Comparison of ENCODE assay signal across 24 cellular contexts in genomic region chr3:185857208-185857607, GRCh38. TPM values are rescaled to one million over a fixed set of nuclear protein-coding genes. Genes with fewer than 3 reads are reported as not detected.
DNase-seq lines count a peak whose midpoint lies in the region; ATAC-seq, FAIRE-seq and TF ChIP-seq lines count a peak whose summit lies in the region.
"Had no signal": no experiment of that assay in that cellular context is flagged by ENCODE, and none has a peak within 500 bp of the region (broad histone marks: within the 10 kb centered on the region; RNA-seq: fewer than 3 reads in every experiment).

No MANE protein-coding gene starts in this region.

- no peak overlapping the region for H3K4me2 ChIP-seq in HepG2 (ENCODE audit: low read depth, low read length)
- H3K4me2 ChIP-seq in K562 (ENCODE audit: insufficient read depth, low read length) = no peak overlapping the region
- H3K4me2 ChIP-seq: BLaER1 had no signal

- TF ChIP-seq CTCF in HepG2 (CRISPR knock-in tag; IDR thresholded peaks at IDR 0.05) = no peak
- no peak for TF ChIP-seq CTCF in right lobe of liver (IDR thresholded peaks at IDR 0.05)
- TF ChIP-seq CTCF in K562 (IDR thresholded peaks at IDR 0.05 in 2 of 3, conservative IDR thresholded peaks at IDR 0.05 in 1 of 3; ENCODE audit: insufficient read depth in 2 of 3, low read depth in 1 of 3, low read length in 3 of 3) = no peak

- H3K9me3 ChIP-seq in HepG2 (ENCODE audit: low read length) = peaks cover 12% of the 10 kb centered on the region; the same call in 1 of the 2 replicates
- peaks cover 0 to 5% (median 0%) of the 10 kb centered on the region in 4 donors for H3K9me3 ChIP-seq in right lobe of liver
- H3K9me3 ChIP-seq in K562 (replicated peaks; ENCODE audit: control insufficient read depth, insufficient read depth, low read depth, low read length) = no peaks in the 10 kb centered on the region
- H3K9me3 ChIP-seq: BE2C had no signal

- H3K27ac ChIP-seq in HepG2 (ENCODE audit: extremely low read length, insufficient read depth, low read length) (no peak overlapping the region), right lobe of liver (no peak overlapping the region), K562 (ENCODE audit: extremely low read depth, low read depth, low read length) (no peak overlapping the region)
- H3K27ac ChIP-seq: 22Rv1, BLaER1 had no signal

- no peak overlapping the region for H3K4me3 ChIP-seq in HepG2 (replicated peaks in 1 of 3; ENCODE audit: insufficient read depth in 1 of 3, low read depth in 2 of 3, low read length in 3 of 3)
- no peak overlapping the region for H3K4me3 ChIP-seq in right lobe of liver
- H3K4me3 ChIP-seq in K562 = no peak overlapping the region
- H3K4me3 ChIP-seq: BLaER1, GM12878 had no signal

- no peak for TF ChIP-seq RAD21 in HepG2 (CRISPR knock-in tag; IDR thresholded peaks at IDR 0.05)
- TF ChIP-seq RAD21 in K562 (CRISPR knock-in tag; conservative IDR thresholded peaks at IDR 0.05 in 1 of 2, IDR thresholded peaks at IDR 0.05 in 1 of 2) = no peak

- TF ChIP-seq EP300 in HepG2 (IDR thresholded peaks at IDR 0.05; ENCODE audit: low read depth in 2 of 2, low read length in 2 of 2) = no peak
- TF ChIP-seq EP300 in HepG2 (CRISPR knock-in tag; IDR thresholded peaks at IDR 0.05; ENCODE audit: borderline replicate concordance) = no peak
- TF ChIP-seq EP300 in K562 (IDR thresholded peaks at IDR 0.05; ENCODE audit: low read length) = no peak

- H3K36me3 ChIP-seq in HepG2 (replicated peaks in 1 of 2; ENCODE audit: control insufficient read depth in 1 of 2, insufficient read depth in 2 of 2, low read length in 2 of 2) (no peaks in the 10 kb centered on the region), right lobe of liver (no peaks in the 10 kb centered on the region), K562 (ENCODE audit: control insufficient read depth, insufficient read depth, low read length) (no peaks in the 10 kb centered on the region)
- H3K36me3 ChIP-seq: BE2C, BLaER1 had no signal

- intact Hi-C loops in HepG2 (cut with micrococcal nuclease; ENCODE audit: unreplicated experiment) (no loop called here), right lobe of liver (cut with DNase I) (no loop called here), K562 (cut with micrococcal nuclease) (no loop called here)

- FAIRE-seq in HepG2 (lab: Jason Lieb, UNC) (no peak), K562 (lab: Jason Lieb, UNC) (no peak)
- FAIRE-seq: GM12878, GM12892, GM18507 had no signal

- H3K9me1 ChIP-seq in K562 (ENCODE audit: control insufficient read depth, insufficient read depth, low read length) = no peaks in the 10 kb centered on the region

- ATAC-seq in HepG2 (no peak), right lobe of liver (no peak), K562 (no peak), HG02610 (IDR thresholded peaks at IDR 0.05; ENCODE audit: unreplicated experiment) (no peak)
- ATAC-seq: GM12878 had no signal

- BruUV-seq in HepG2 (replicated peaks; lab: Mats Ljungman, UMichigan) (no TSS peak), K562 (replicated peaks; lab: Mats Ljungman, UMichigan) (no TSS peak)

- no peaks in the 10 kb centered on the region for H3K79me2 ChIP-seq in HepG2 (ENCODE audit: insufficient read depth, low read length)
- no peaks in the 10 kb centered on the region for H3K79me2 ChIP-seq in K562 (ENCODE audit: control insufficient read depth, insufficient read depth, low read length)

- H2AFZ ChIP-seq in HepG2 (ENCODE audit: low read length) (no peak overlapping the region), K562 (ENCODE audit: low read depth, low read length) (no peak overlapping the region)

- H3K4me1 ChIP-seq in HepG2 (ENCODE audit: insufficient read depth, low read length) = peaks cover 44% of the 10 kb centered on the region
- H3K4me1 ChIP-seq in right lobe of liver = no peaks in the 10 kb centered on the region
- no peaks in the 10 kb centered on the region for H3K4me1 ChIP-seq in K562 (replicated peaks in 1 of 2; ENCODE audit: control insufficient read depth in 2 of 2, insufficient read depth in 2 of 2, low read length in 2 of 2)
- H3K4me1 ChIP-seq: BE2C, BLaER1 had no signal

- WGBS in HepG2 (ENCODE audit: low lambda C conversion rate) = 94% methylated on average over 3 of the region's 3 CpGs
- 73% methylated on average over 3 of the region's 3 CpGs for WGBS in right lobe of liver (ENCODE audit: insufficient coverage, low coverage, low lambda C conversion rate, missing lambda C conversion rate)
- WGBS in K562 (ENCODE audit: insufficient coverage, low coverage, missing lambda C conversion rate) = 39% methylated on average over 3 of the region's 3 CpGs

- H3K9ac ChIP-seq in HepG2 (ENCODE audit: insufficient read depth, low read depth, low read length) (no peak overlapping the region), K562 (ENCODE audit: insufficient read depth in 1 of 2, low read depth in 2 of 2, low read length in 2 of 2) (no peak overlapping the region)
- H3K9ac ChIP-seq: BLaER1 had no signal

- H3K27me3 ChIP-seq in HepG2 (ENCODE audit: control insufficient read depth in 1 of 2, insufficient read depth in 2 of 2, low read length in 2 of 2) (no peaks in the 10 kb centered on the region), right lobe of liver (no peaks in the 10 kb centered on the region), K562 (ENCODE audit: control insufficient read depth in 2 of 2, insufficient read depth in 2 of 2, low read length in 2 of 2) (no peaks in the 10 kb centered on the region)
- H3K27me3 ChIP-seq: BE2C, BLaER1 had no signal

- in situ Hi-C loops in HepG2 (cut with HindIII; ENCODE audit: extremely low pct_ligation_motif_present, low pct_unique_long_range_greater_than_20kb) (no loop called here), K562 (cut with MboI) (no loop called here)

- no peak for TF ChIP-seq POLR2A in HepG2 (IDR thresholded peaks at IDR 0.05; ENCODE audit: insufficient read depth in 1 of 2, low read depth in 2 of 2, low read length in 2 of 2)
- TF ChIP-seq POLR2A in right lobe of liver (IDR thresholded peaks at IDR 0.05) = no peak
- TF ChIP-seq POLR2A in K562 (conservative IDR thresholded peaks at IDR 0.05) = no peak

- CTCF ChIA-PET in HepG2 (lab: Yijun Ruan, JAX; ENCODE audit: low intra/inter-chr PET ratio, low total read pairs) (no interaction called here), K562 (lab: Yijun Ruan, JAX; ENCODE audit: low intra/inter-chr PET ratio) (no interaction called here)

- POLR2A ChIA-PET in HepG2 (lab: Yijun Ruan, JAX) = no interaction called here
- POLR2A ChIA-PET in K562 (lab: Yijun Ruan, JAX) = no interaction called here

- DNase-seq in HepG2 (ENCODE audit: low spot score) (no peak), right lobe of liver (no peak), K562 (ENCODE audit: extremely low read depth in 1 of 4, low spot score in 3 of 4) (no peak), RPMI8226 (no peak)
- DNase-seq: ACHN; BE2C; C1 segment of cervical spinal cord; CD4-positive, alpha-beta memory T cell; CD4-positive, CD25-positive, alpha-beta regulatory T cell; CD8-positive, alpha-beta memory T cell; COR-L47; DMS 273 treated with DMSO at 0.1 percent for 48 hours; DMS153; DMS53; DMS79; DND-41; EL; GDM1 had no signal

- H4K20me1 ChIP-seq in HepG2 (ENCODE audit: insufficient read depth, low read length) (no peaks in the 10 kb centered on the region), K562 (replicated peaks; ENCODE audit: control insufficient read depth, insufficient read depth, low read length) (no peaks in the 10 kb centered on the region)
- H4K20me1 ChIP-seq: BLaER1 had no signal

TF ChIP-seq in K562, 482 proteins besides CTCF, POLR2A, EP300 and RAD21 (continues in another document):
- TF ChIP-seq HDAC1 (IDR thresholded peaks at IDR 0.05) = no peak

RNA-seq across cellular contexts. Expression of gene IGF2BP2, which starts 32.4 kb away (rescaled TPM):
- total RNA-seq in HepG2 (2016; rRNA removed; fragmentation: Illumina TruSeq; extraction: Trizol) = 46.0 and 46.3 TPM in 2 replicates
- total RNA-seq in HepG2 (2016; cell fraction: cytosol; rRNA removed; fragmentation: Illumina TruSeq; extraction: Trizol; ENCODE audit: low read depth) = 27.3 and 31.8 TPM in 2 replicates
- total RNA-seq in HepG2 (2016; cell fraction: insoluble cytoplasmic fraction; rRNA removed; fragmentation: Illumina TruSeq; extraction: Trizol) = 36.6 and 47.1 TPM in 2 replicates
- 57.4 and 59.2 TPM in 2 replicates for total RNA-seq in HepG2 (2016; cell fraction: membrane; rRNA removed; fragmentation: Illumina TruSeq; extraction: Trizol)
- 59.9 and 71.5 TPM in 2 replicates for total RNA-seq in HepG2 (2016; cell fraction: nucleus; rRNA removed; fragmentation: Illumina TruSeq; extraction: Trizol)
- 6.5 and 9.5 TPM in 2 replicates for polyA plus RNA-seq in HepG2 (2011; rRNA removed)
- 3.6 and 6.7 TPM in 2 replicates for polyA plus RNA-seq in HepG2 (2011; cell fraction: cytosol; rRNA removed)
- polyA plus RNA-seq in HepG2 (2011; cell fraction: nucleus; rRNA removed) = 29.6 and 44.5 TPM in 2 replicates
- polyA plus RNA-seq in HepG2 (2012) = 93.3 and 101 TPM in 2 replicates
- 22.3 and 25.9 TPM in 2 replicates for polyA plus RNA-seq in HepG2 (2016; cell fraction: cytosol; fragmentation: Illumina TruSeq; extraction: Trizol; ENCODE audit: low read depth)
- 65.2 and 84.9 TPM in 2 replicates for polyA plus RNA-seq in HepG2 (2016; cell fraction: insoluble cytoplasmic fraction; fragmentation: Illumina TruSeq; extraction: Trizol; ENCODE audit: low read depth)
- polyA plus RNA-seq in HepG2 (2016; cell fraction: membrane; fragmentation: Illumina TruSeq; extraction: Trizol; ENCODE audit: low read depth) = 59.1 and 66.3 TPM in 2 replicates
- 115 and 116 TPM in 2 replicates for polyA plus RNA-seq in HepG2 (2016; cell fraction: nucleus; fragmentation: Illumina TruSeq; extraction: Trizol; ENCODE audit: insufficient read depth, low read depth)
- 11.7 TPM in 1 of 2 replicates, not detected in the other for polyA minus RNA-seq in HepG2 (2011; rRNA and poly(A)+ RNA removed; ENCODE audit: low replicate concordance)
- 13.2 and 23.5 TPM in 2 replicates for polyA minus RNA-seq in HepG2 (2011; cell fraction: cytosol; rRNA and poly(A)+ RNA removed)
- polyA minus RNA-seq in HepG2 (2011; cell fraction: nucleus; rRNA and poly(A)+ RNA removed) = 110 and 124 TPM in 2 replicates
- total RNA-seq in right lobe of liver = 1 to 10 TPM in 5 of 6 experiments, under 1 TPM in 1; 0.99 to 3.0 (median 1.8) TPM
- total RNA-seq in K562 (2011; cell fraction: chromatin; rRNA removed; ENCODE audit: low replicate concordance) = 69.6 and 146 TPM in 2 replicates
- total RNA-seq in K562 (2011; cell fraction: nucleolus; rRNA removed) = 23.8 and 33.3 TPM in 2 replicates
- 45.3 and 46.5 TPM in 2 replicates for total RNA-seq in K562 (2011; cell fraction: nucleoplasm; rRNA removed)
- total RNA-seq in K562 (2014; rRNA removed) = 39.4 and 39.8 TPM in 2 replicates
- total RNA-seq in K562 (2014; rRNA removed; fragmentation: Illumina TruSeq; extraction: Trizol) = 31.9 and 35.7 TPM in 2 replicates
- total RNA-seq in K562 (2015; rRNA removed; fragmentation: Illumina TruSeq; extraction: Trizol) = 30.5 and 32.3 TPM in 2 replicates
- 57.3 and 59.6 TPM in 2 replicates for total RNA-seq in K562 (2021)
- polyA plus RNA-seq in K562 (2011; rRNA removed) = 3.4 and 5.2 TPM in 2 replicates
- polyA plus RNA-seq in K562 (2011; cell fraction: cytosol; rRNA removed) = 0.95 and 2.9 TPM in 2 replicates
- polyA plus RNA-seq in K562 (2011; cell fraction: nucleus; rRNA removed) = 11.1 and 17.4 TPM in 2 replicates
- polyA plus RNA-seq in K562 (2012) = 32.3 and 35.2 TPM in 2 replicates
- 50.0 and 58.5 TPM in 2 replicates for polyA plus RNA-seq in K562 (2014; fragmentation: Illumina TruSeq; extraction: Trizol)
- polyA plus RNA-seq in K562 (2014; fragmentation: Nextera tagmentation; extraction: Ambion mirVana) = 1 to 10 TPM; 3.2 to 3.5 TPM
- 21.1 and 27.7 TPM in 2 replicates for polyA plus RNA-seq in K562 (2014; rRNA removed)
- 13.0 and 18.7 TPM in 2 replicates for polyA minus RNA-seq in K562 (2011; rRNA and poly(A)+ RNA removed)
- polyA minus RNA-seq in K562 (2011; cell fraction: cytosol; rRNA and poly(A)+ RNA removed) = 9.4 and 13.0 TPM in 2 replicates
- polyA minus RNA-seq in K562 (2011; cell fraction: nucleus; rRNA and poly(A)+ RNA removed) = 17.1 and 20.3 TPM in 2 replicates
- total RNA-seq: CD4-positive, alpha-beta memory T cell had no signal
- polyA plus RNA-seq: CD4-positive, alpha-beta memory T cell; CD4-positive, CD25-positive, alpha-beta regulatory T cell; CD8-positive, alpha-beta memory T cell had no signal

Comparison
In these comparisons a context has a peak if more than half of its experiments do, and no peak if none do; other contexts are left out.
1. RNA of gene IGF2BP2, which starts 32.4 kb away (total RNA-seq): 27.3 to 71.5 TPM in HepG2 and 23.8 to 146 TPM in K562; 0.99 to 3.0 TPM in right lobe of liver; every median in the first group is over 4 times any median in the second.
2. Of the 241 proteins assayed by ChIP-seq in both HepG2 and K562: peak only in HepG2: MAFF; only in K562: MAFG; in both: none; in neither: 238; mixed calls (peak in some experiments, not most) for 1.